ENCODE assay signal across 8 cellular contexts in the genomic region with DNA sequence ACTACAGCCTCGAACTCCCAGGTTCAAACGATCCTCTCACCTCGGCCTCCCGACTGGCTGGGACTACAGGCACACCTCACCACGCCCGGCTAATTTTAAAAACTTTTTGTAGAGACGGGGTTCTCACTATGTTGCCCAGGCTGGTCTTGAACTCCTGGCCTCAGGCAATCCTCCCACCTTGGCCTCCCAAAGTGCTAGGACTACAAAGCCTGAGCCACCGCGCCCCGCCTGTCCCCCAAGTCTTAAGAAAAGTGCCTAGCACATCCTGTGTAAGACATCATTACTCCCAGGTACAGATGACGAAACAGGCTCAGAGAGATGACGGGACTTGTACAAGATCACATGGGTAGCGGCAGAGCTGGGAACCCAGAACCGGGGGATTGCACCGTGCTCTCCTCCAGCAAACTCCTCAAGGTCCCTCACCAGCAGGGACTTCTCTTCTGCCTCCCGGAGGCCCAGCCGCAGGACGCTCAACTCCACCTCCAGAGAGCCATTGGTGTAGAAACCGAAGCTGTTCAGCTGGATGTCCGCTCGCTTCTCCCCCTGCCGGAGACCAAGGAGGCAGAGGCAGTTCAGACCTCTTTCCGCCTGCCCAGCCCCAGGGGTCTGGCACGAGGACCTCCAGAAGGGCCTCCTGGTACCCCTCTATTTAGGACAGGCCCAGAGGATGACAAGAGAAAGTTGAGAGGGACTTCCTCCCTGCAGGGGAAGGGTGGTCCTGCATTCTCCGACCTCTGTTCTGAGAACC. TPM values are rescaled to one million over a fixed set of nuclear protein-coding genes. Genes with fewer than 3 reads are reported as not detected.
DNase-seq lines count a peak whose midpoint lies in the region; ATAC-seq and TF ChIP-seq lines count a peak whose summit lies in the region.

No MANE protein-coding gene starts in this region.

- H3K27ac ChIP-seq in stomach smooth muscle (ENCODE audit: low read length), result peak overlapping the region; percentile 93

- no peaks in the 10 kb centered on the region for H3K27me3 Mint-ChIP-seq in activated T-helper 2 cell treated with anti-CD3 and anti-CD28 coated beads, Interferon-gamma antibody, Interleukin-2, Interleukin-4, amounts not matched to agents 10 μg/mL and 5 μg/mL and 100 μg/mL, durations not matched to agents 14 hours and 24 hours and 36 hours (ENCODE audit: low read depth)
- H3K27me3 Mint-ChIP-seq in natural killer cell (ENCODE audit: low read depth in 2 of 2), result no peaks in the 10 kb centered on the region

- peak overlapping the region; percentile 77 for H3K4me3 ChIP-seq in HFF-Myc (replicated peaks; ENCODE audit: low read depth, low read length)
- H3K4me3 ChIP-seq in stomach smooth muscle (ENCODE audit: low read length in 2 of 2), result peak overlapping the region; percentile 85 to 90

- no peaks in the 10 kb centered on the region for H3K27me3 ChIP-seq in stomach smooth muscle (ENCODE audit: control insufficient read depth in 1 of 2, insufficient read depth in 2 of 2, low read length in 2 of 2)

- peaks cover 38% of the 10 kb centered on the region for H3K4me1 ChIP-seq in stomach smooth muscle (ENCODE audit: control insufficient read depth, insufficient read depth, low read length)

- H3K9me3 Mint-ChIP-seq in activated T-helper 2 cell treated with anti-CD3 and anti-CD28 coated beads, Interferon-gamma antibody, Interleukin-2, Interleukin-4, amounts not matched to agents 10 μg/mL and 5 μg/mL and 100 μg/mL, durations not matched to agents 14 hours and 24 hours and 36 hours, result no peaks in the 10 kb centered on the region
- no peaks in the 10 kb centered on the region for H3K9me3 Mint-ChIP-seq in natural killer cell

- H3K4me1 Mint-ChIP-seq in activated T-helper 2 cell treated with anti-CD3 and anti-CD28 coated beads, Interferon-gamma antibody, Interleukin-2, Interleukin-4, amounts not matched to agents 10 μg/mL and 5 μg/mL and 100 μg/mL, durations not matched to agents 14 hours and 24 hours and 36 hours (ENCODE audit: low read depth), result peaks cover 33% of the 10 kb centered on the region
- peaks cover 29 to 41% of the 10 kb centered on the region in 2 donors for H3K4me1 Mint-ChIP-seq in natural killer cell

- peaks cover 11% of the 10 kb centered on the region in 2 donors for H3K36me3 ChIP-seq in stomach smooth muscle (ENCODE audit: control insufficient read depth in 2 of 2, insufficient read depth in 2 of 2, low read length in 2 of 2)

- peak overlapping the region; percentile 86 to 87 for H3K9ac ChIP-seq in stomach smooth muscle (ENCODE audit: low read length in 2 of 2)

- peak; percentile 71 for TF ChIP-seq CTCF in HFF-Myc (IDR thresholded peaks at IDR 0.05; ENCODE audit: low read depth, low read length, missing control alignments)
- TF ChIP-seq CTCF in natural killer cell (IDR thresholded peaks at IDR 0.05), result peak; percentile 72

- ATAC-seq in natural killer cell, result peak; percentile 9 to 13 (median 11)
- no peak for ATAC-seq in HG03432 (IDR thresholded peaks at IDR 0.05; ENCODE audit: unreplicated experiment)

- peak; percentile 83 for DNase-seq in CD1c-positive myeloid dendritic cell (ENCODE audit: extremely low spot score)
- peak; percentile 66 for DNase-seq in HFF-Myc (ENCODE audit: extremely low read depth, low read depth)
- peak; percentile 85 for DNase-seq in RPMI8226
- DNase-seq in activated T-helper 2 cell treated with anti-CD3 and anti-CD28 coated beads, Interferon-gamma antibody, Interleukin-2, Interleukin-4, amounts not matched to agents 10 μg/mL and 5 μg/mL and 100 μg/mL, durations not matched to agents 14 hours and 24 hours and 36 hours (ENCODE audit: low spot score), result peak; percentile 71
- peak; percentile 82 for DNase-seq in fibroblast of peridontal ligament (ENCODE audit: extremely low read depth)
- DNase-seq in natural killer cell, result peak; percentile 66

- peak overlapping the region; percentile 98 for H3K27ac Mint-ChIP-seq in activated T-helper 2 cell treated with anti-CD3 and anti-CD28 coated beads, Interferon-gamma antibody, Interleukin-2, Interleukin-4, amounts not matched to agents 10 μg/mL and 5 μg/mL and 100 μg/mL, durations not matched to agents 14 hours and 24 hours and 36 hours
- peak overlapping the region; percentile 98 for H3K27ac Mint-ChIP-seq in natural killer cell

- H3K4me3 Mint-ChIP-seq in activated T-helper 2 cell treated with anti-CD3 and anti-CD28 coated beads, Interferon-gamma antibody, Interleukin-2, Interleukin-4, amounts not matched to agents 10 μg/mL and 5 μg/mL and 100 μg/mL, durations not matched to agents 14 hours and 24 hours and 36 hours (ENCODE audit: low read depth), result peak overlapping the region; percentile 98
- peak overlapping the region; percentile 94 for H3K4me3 Mint-ChIP-seq in natural killer cell

- intact Hi-C loops in activated T-helper 2 cell treated with anti-CD3 and anti-CD28 coated beads, Interferon-gamma antibody, Interleukin-2, Interleukin-4, amounts not matched to agents 10 μg/mL and 5 μg/mL and 100 μg/mL, durations not matched to agents 14 hours and 24 hours and 36 hours (cut with micrococcal nuclease), result loop anchor here (1.0 to 2.0 kb wide), 3 partner anchors 58 to 219 kb away; no protein-coding TSS in a partner anchor
- intact Hi-C loops in natural killer cell (cut with micrococcal nuclease), result loop anchor here (1.0 to 5.0 kb wide), 3 partner anchors 74 to 219 kb away; no protein-coding TSS in a partner anchor

- peaks cover 40% of the 10 kb centered on the region for H3K36me3 Mint-ChIP-seq in activated T-helper 2 cell treated with anti-CD3 and anti-CD28 coated beads, Interferon-gamma antibody, Interleukin-2, Interleukin-4, amounts not matched to agents 10 μg/mL and 5 μg/mL and 100 μg/mL, durations not matched to agents 14 hours and 24 hours and 36 hours (ENCODE audit: low read depth)
- H3K36me3 Mint-ChIP-seq in natural killer cell, result no peaks in the 10 kb centered on the region

- H3K9me3 ChIP-seq in stomach smooth muscle (ENCODE audit: control insufficient read depth in 2 of 2, low read length in 2 of 2), result no peaks in the 10 kb centered on the region

RNA-seq across cellular contexts. Expression of a gene that starts 1.0 kb away (rescaled TPM):
- 90.4 and 95.4 TPM in 2 replicates for total RNA-seq in activated T-helper 2 cell treated with anti-CD3 and anti-CD28 coated beads, Interferon-gamma antibody, Interleukin-2, Interleukin-4, amounts not matched to agents 10 μg/mL and 5 μg/mL and 100 μg/mL, durations not matched to agents 14 hours and 24 hours and 36 hours
- total RNA-seq in natural killer cell, result 10 to 100 TPM; 66.1 to 78.0 (median 76.9) TPM

RNA-seq across cellular contexts. Expression of a gene that starts 3.1 kb away (rescaled TPM):
- total RNA-seq in activated T-helper 2 cell treated with anti-CD3 and anti-CD28 coated beads, Interferon-gamma antibody, Interleukin-2, Interleukin-4, amounts not matched to agents 10 μg/mL and 5 μg/mL and 100 μg/mL, durations not matched to agents 14 hours and 24 hours and 36 hours, result 55.2 and 64.7 TPM in 2 replicates
- total RNA-seq in natural killer cell, result 1 to 10 TPM; 1.0 to 5.2 (median 3.3) TPM

RNA-seq across cellular contexts. Expression of a gene that starts 15.9 kb away (rescaled TPM):
- total RNA-seq in activated T-helper 2 cell treated with anti-CD3 and anti-CD28 coated beads, Interferon-gamma antibody, Interleukin-2, Interleukin-4, amounts not matched to agents 10 μg/mL and 5 μg/mL and 100 μg/mL, durations not matched to agents 14 hours and 24 hours and 36 hours, result 4.4 and 6.3 TPM in 2 replicates
- 1 to 10 TPM in 1 of 3 donors, under 1 TPM in 1, not detected in 1; 0.38 to 5.5 TPM for total RNA-seq in natural killer cell

RNA-seq across cellular contexts. Expression of a gene that starts 30.9 kb away (rescaled TPM):
- 7.7 and 8.7 TPM in 2 replicates for total RNA-seq in activated T-helper 2 cell treated with anti-CD3 and anti-CD28 coated beads, Interferon-gamma antibody, Interleukin-2, Interleukin-4, amounts not matched to agents 10 μg/mL and 5 μg/mL and 100 μg/mL, durations not matched to agents 14 hours and 24 hours and 36 hours
- total RNA-seq in natural killer cell, result 10 to 100 TPM; 14.6 to 20.1 (median 15.3) TPM

RNA-seq across cellular contexts. Expression of a gene that starts 36.2 kb away (rescaled TPM):
- total RNA-seq in activated T-helper 2 cell treated with anti-CD3 and anti-CD28 coated beads, Interferon-gamma antibody, Interleukin-2, Interleukin-4, amounts not matched to agents 10 μg/mL and 5 μg/mL and 100 μg/mL, durations not matched to agents 14 hours and 24 hours and 36 hours, result 68.9 and 69.7 TPM in 2 replicates
- total RNA-seq in natural killer cell, result 100 to 1,000 TPM; 141 to 167 (median 164) TPM
